Comparison of ENCODE assay signal across 13 cellular contexts in the genomic region with DNA sequence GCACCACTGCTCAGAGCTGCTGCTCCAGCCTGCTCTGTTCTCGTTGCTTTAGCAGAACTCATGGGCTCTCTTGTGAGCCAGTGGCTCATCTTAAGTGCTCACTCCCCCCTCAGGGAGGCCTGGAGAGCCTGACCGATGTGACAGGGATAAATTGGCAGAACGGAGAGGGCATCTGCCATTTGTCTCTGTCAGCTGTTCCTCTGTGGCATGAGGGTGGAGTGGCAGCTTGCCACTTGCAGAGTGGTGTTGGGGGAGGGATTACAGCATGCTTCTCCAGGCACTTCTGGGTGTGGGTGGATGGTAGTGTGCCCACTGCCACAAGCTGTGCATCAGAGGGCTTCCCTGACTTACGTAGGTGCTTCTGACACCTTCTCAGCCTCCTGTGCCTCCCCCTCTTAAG.
DNase-seq lines count a peak whose midpoint lies in the region; ATAC-seq and TF ChIP-seq lines count a peak whose summit lies in the region.
"Had no signal": no experiment of that assay in that cellular context is flagged by ENCODE, and none has a peak within 500 bp of the region (broad histone marks: within the 10 kb centered on the region; RNA-seq: fewer than 3 reads in every experiment).

No MANE protein-coding gene starts in this region.

- H3K9me3 Mint-ChIP-seq in osteocyte (ENCODE audit: unreplicated experiment): no peaks in the 10 kb centered on the region
- H3K9me3 Mint-ChIP-seq in type B pancreatic cell: no peaks in the 10 kb centered on the region

- in situ Hi-C loops in gastrocnemius medialis (cut with MboI; ENCODE audit: low sequenced_read_pairs in 4 of 4): loop anchor here in 1 of 4 donors (25.0 kb wide), 1 partner anchor 130 kb away; no protein-coding TSS in a partner anchor

- H3K36me3 ChIP-seq in HEK293 (ENCODE audit: control insufficient read depth in 2 of 2, insufficient read depth in 1 of 2, low read length in 2 of 2) (no peaks in the 10 kb centered on the region), heart right ventricle (no peaks in the 10 kb centered on the region), gastrocnemius medialis (no peaks in the 10 kb centered on the region)
- H3K36me3 ChIP-seq: tibial nerve had no signal

- TF ChIP-seq CTCF in HEK293 (tag by site-specific recombination; IDR thresholded peaks at IDR 0.05) (no peak), heart right ventricle (IDR thresholded peaks at IDR 0.05) (no peak), gastrocnemius medialis (IDR thresholded peaks at IDR 0.05 in 4 of 5, conservative IDR thresholded peaks at IDR 0.05 in 1 of 5) (no peak), osteocyte (IDR thresholded peaks at IDR 0.05) (no peak), type B pancreatic cell (conservative IDR thresholded peaks at IDR 0.05) (no peak)

- no peaks in the 10 kb centered on the region for H3K27me3 Mint-ChIP-seq in osteocyte (ENCODE audit: unreplicated experiment)
- H3K27me3 Mint-ChIP-seq in type B pancreatic cell: no peaks in the 10 kb centered on the region
- H3K27me3 Mint-ChIP-seq: progenitor cell of endocrine pancreas had no signal

- peak in 1 of 2 donors; percentile 12 for TF ChIP-seq POLR2A in gastrocnemius medialis (IDR thresholded peaks at IDR 0.05)

- 35 to 45% methylated on average over 4 of the region's 4 CpGs for WGBS in heart right ventricle, 2 donors

- H3K27me3 ChIP-seq in heart right ventricle: no peaks in the 10 kb centered on the region
- no peaks in the 10 kb centered on the region for H3K27me3 ChIP-seq in gastrocnemius medialis
- H3K27me3 ChIP-seq: tibial nerve had no signal

- H3K36me3 Mint-ChIP-seq in osteocyte (ENCODE audit: unreplicated experiment) (no peaks in the 10 kb centered on the region), type B pancreatic cell (no peaks in the 10 kb centered on the region)

- H3K9me3 ChIP-seq in HEK293 (ENCODE audit: control insufficient read depth, insufficient read depth, low read depth, low read length) (no peaks in the 10 kb centered on the region), heart right ventricle (no peaks in the 10 kb centered on the region), gastrocnemius medialis (no peaks in the 10 kb centered on the region)
- H3K9me3 ChIP-seq: tibial nerve had no signal

- peak; percentile 93 to 99 for DNase-seq in NCI-H524 (lab: John Stamatoyannopoulos, UW)
- DNase-seq in heart right ventricle: peak; percentile 77 to 86
- DNase-seq in gastrocnemius medialis: peak; percentile 82 to 88
- DNase-seq in osteocyte (ENCODE audit: extremely low spot score, unreplicated experiment): no peak
- DNase-seq in NOMO-1 treated with dmso at 0.1 percent for 144 hours (lab: John Stamatoyannopoulos, UW; ENCODE audit: unreplicated experiment): no peak
- no peak for DNase-seq in type B pancreatic cell (ENCODE audit: extremely low spot score, unreplicated experiment)
- DNase-seq: activated naive CD4-positive, alpha-beta T cell; GM23248; Kasumi-1; PC-3 had no signal

- ATAC-seq in heart right ventricle (peak; percentile 85 to 96 (median 92)), gastrocnemius medialis (peak; percentile 78 to 79)

- H3K27ac ChIP-seq in HEK293 (ENCODE audit: extremely low read depth, low read depth, low read length): no peak overlapping the region
- peak overlapping the region; percentile 64 to 90 (median 84) for H3K27ac ChIP-seq in heart right ventricle
- peak overlapping the region; percentile 67 to 88 (median 84) for H3K27ac ChIP-seq in gastrocnemius medialis
- H3K27ac ChIP-seq: GM23248, tibial nerve had no signal

- no peaks in the 10 kb centered on the region for H3K4me1 ChIP-seq in HEK293 (ENCODE audit: control insufficient read depth, insufficient read depth, low read length)
- peaks cover 0 to 41% (median 12%) of the 10 kb centered on the region in 9 donors for H3K4me1 ChIP-seq in heart right ventricle
- peaks cover 15 to 47% of the 10 kb centered on the region in 2 donors for H3K4me1 ChIP-seq in gastrocnemius medialis
- H3K4me1 ChIP-seq: tibial nerve had no signal

- POLR2A ChIA-PET in HEK293 (lab: Yijun Ruan, JAX): no interaction called here

- H3K4me3 ChIP-seq in HEK293 (ENCODE audit: low read depth, low read length) (no peak overlapping the region), heart right ventricle (no peak overlapping the region), gastrocnemius medialis (no peak overlapping the region)
- H3K4me3 ChIP-seq: GM23248, tibial nerve had no signal

- no peak overlapping the region for H3K27ac Mint-ChIP-seq in osteocyte (ENCODE audit: unreplicated experiment)
- no peak overlapping the region for H3K27ac Mint-ChIP-seq in type B pancreatic cell
- H3K27ac Mint-ChIP-seq: progenitor cell of endocrine pancreas had no signal

- H3K4me1 Mint-ChIP-seq in osteocyte (ENCODE audit: unreplicated experiment): no peaks in the 10 kb centered on the region
- peaks cover 21% of the 10 kb centered on the region for H3K4me1 Mint-ChIP-seq in type B pancreatic cell (ENCODE audit: unreplicated experiment)

- CTCF ChIA-PET in HEK293 (lab: Yijun Ruan, JAX): interaction anchor here (0.6 to 4.4 kb wide), 14 partner anchors 9 to 1878 kb away, joined by 3 to 45 read pairs (median 4); no protein-coding TSS in a partner anchor

- intact Hi-C loops in heart right ventricle (cut with DNase I): loop anchor here in 9 of 10 donors (1.0 to 10.0 kb wide), 16 partner anchors 35 to 318 kb away; no protein-coding TSS in a partner anchor
- intact Hi-C loops in gastrocnemius medialis (cut with DNase I; ENCODE audit: low total_unique reads): loop anchor here (5.0 kb wide), 1 partner anchor 315 kb away; no protein-coding TSS in a partner anchor

- H3K4me3 Mint-ChIP-seq in osteocyte (ENCODE audit: unreplicated experiment): no peak overlapping the region
- no peak overlapping the region for H3K4me3 Mint-ChIP-seq in type B pancreatic cell

TF ChIP-seq in HEK293, 187 proteins besides CTCF, POLR2A, EP300 and RAD21:
- TF ChIP-seq EGR2 (tag by site-specific recombination; IDR thresholded peaks at IDR 0.05; ENCODE audit: low read depth): peak; percentile 43
- TF ChIP-seq, protein P1, sequence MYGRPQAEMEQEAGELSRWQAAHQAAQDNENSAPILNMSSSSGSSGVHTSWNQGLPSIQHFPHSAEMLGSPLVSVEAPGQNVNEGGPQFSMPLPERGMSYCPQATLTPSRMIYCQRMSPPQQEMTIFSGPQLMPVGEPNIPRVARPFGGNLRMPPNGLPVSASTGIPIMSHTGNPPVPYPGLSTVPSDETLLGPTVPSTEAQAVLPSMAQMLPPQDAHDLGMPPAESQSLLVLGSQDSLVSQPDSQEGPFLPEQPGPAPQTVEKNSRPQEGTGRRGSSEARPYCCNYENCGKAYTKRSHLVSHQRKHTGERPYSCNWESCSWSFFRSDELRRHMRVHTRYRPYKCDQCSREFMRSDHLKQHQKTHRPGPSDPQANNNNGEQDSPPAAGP (tag by site-specific recombination; IDR thresholded peaks at IDR 0.05): no peak

Comparison
In these comparisons a context has a peak if more than half of its experiments do, and no peak if none do; other contexts are left out.
1. DNase-seq: peak in NCI-H524 (2 of 2), heart right ventricle (2 of 2) and gastrocnemius medialis (2 of 2); none in osteocyte (single experiment), NOMO-1 treated with dmso at 0.1 percent for 144 hours (single experiment) and type B pancreatic cell (single experiment).